In genomic region chr4:182017038-182017437, GRCh38 we compare ENCODE assay signal across 21 cellular contexts.
DNase-seq lines count a peak whose midpoint lies in the region; FAIRE-seq and TF ChIP-seq lines count a peak whose summit lies in the region.
"Had no signal": no experiment of that assay in that cellular context is flagged by ENCODE, and none has a peak within 500 bp of the region (broad histone marks: within the 10 kb centered on the region; RNA-seq: fewer than 3 reads in every experiment).

No MANE protein-coding gene starts in this region.

- no peak overlapping the region for H2AFZ ChIP-seq in astrocyte (ENCODE audit: low read depth, low read length)
- peak overlapping the region; percentile 49 for H2AFZ ChIP-seq in smooth muscle cell (ENCODE audit: low read depth)

- H3K79me2 ChIP-seq in astrocyte (ENCODE audit: insufficient read depth, low read length): no peaks in the 10 kb centered on the region
- no peaks in the 10 kb centered on the region for H3K79me2 ChIP-seq in smooth muscle cell (ENCODE audit: low read depth)

- no peaks in the 10 kb centered on the region for H3K9me3 Mint-ChIP-seq in astrocyte (ENCODE audit: unreplicated experiment)

- H3K36me3 Mint-ChIP-seq in astrocyte (ENCODE audit: low read depth, unreplicated experiment): peaks cover 3% of the 10 kb centered on the region

- no peaks in the 10 kb centered on the region for H3K36me3 ChIP-seq in GM06990 (ENCODE audit: control insufficient read depth, insufficient read depth, low read length)
- H3K36me3 ChIP-seq in astrocyte (ENCODE audit: insufficient read depth, low read length): no peaks in the 10 kb centered on the region
- H3K36me3 ChIP-seq in smooth muscle cell (ENCODE audit: low read depth): no peaks in the 10 kb centered on the region

- 87% methylated on average over 5 of the region's 5 CpGs for WGBS in smooth muscle cell (ENCODE audit: low lambda C conversion rate)

- no peak for TF ChIP-seq CTCF in GM06990 (IDR thresholded peaks at IDR 0.05; ENCODE audit: insufficient read depth, low read length, poor library complexity, severe bottlenecking)
- TF ChIP-seq CTCF in astrocyte (IDR thresholded peaks at IDR 0.05; ENCODE audit: insufficient read depth, low read depth, low read length): no peak
- no peak for TF ChIP-seq CTCF in smooth muscle cell (IDR thresholded peaks at IDR 0.05; ENCODE audit: borderline replicate concordance, insufficient read depth, poor library complexity, severe bottlenecking)

- H3K27me3 ChIP-seq in GM06990 (replicated peaks; ENCODE audit: control insufficient read depth, insufficient read depth, low read length) (no peaks in the 10 kb centered on the region), astrocyte (ENCODE audit: insufficient read depth, low read length) (no peaks in the 10 kb centered on the region), smooth muscle cell (ENCODE audit: low read depth) (no peaks in the 10 kb centered on the region)

- DNase-seq in GM06990 (ENCODE audit: extremely low read depth, insufficient read length): peak; percentile 30
- no peak for DNase-seq in astrocyte (ENCODE audit: low read depth)
- DNase-seq in islet precursor cell: peak; percentile 63
- no peak for DNase-seq in smooth muscle cell (lab: John Stamatoyannopoulos, UW; ENCODE audit: unreplicated experiment)
- DNase-seq in NCI-H128 (lab: John Stamatoyannopoulos, UW; ENCODE audit: unreplicated experiment): no peak
- no peak for DNase-seq in G401 (ENCODE audit: low spot score)
- DNase-seq in ureter (ENCODE audit: low spot score): no peak
- DNase-seq: 8988T, ACHN, Calu3, DMS79 treated with DMSO at 0.1 percent for 48 hours, Kasumi-1, MV-4-11, NCI-H1105, NCI-H146, NCI-H1930, NCI-H2107, NCI-H524, NCI-H774, PC-3, SK-N-SH had no signal

- H3K27ac Mint-ChIP-seq in astrocyte (ENCODE audit: unreplicated experiment): peak overlapping the region; percentile 83

- H3K4me3 ChIP-seq in GM06990 (replicated peaks; ENCODE audit: low read depth, low read length): no peak overlapping the region
- H3K4me3 ChIP-seq in astrocyte (ENCODE audit: insufficient read depth, low read depth, low read length): no peak overlapping the region
- no peak overlapping the region for H3K4me3 ChIP-seq in smooth muscle cell

- H3K27ac ChIP-seq in astrocyte (ENCODE audit: low read depth, low read length) (no peak overlapping the region), smooth muscle cell (ENCODE audit: low read depth) (peak overlapping the region; percentile 92)

- H3K4me2 ChIP-seq in astrocyte (ENCODE audit: low read length) (no peak overlapping the region), smooth muscle cell (no peak overlapping the region)
- H3K4me2 ChIP-seq: SK-N-SH had no signal

- H3K9me3 ChIP-seq in astrocyte (ENCODE audit: insufficient read depth, low read depth, low read length) (no peaks in the 10 kb centered on the region), smooth muscle cell (replicated peaks; ENCODE audit: low read depth) (no peaks in the 10 kb centered on the region)
- H3K9me3 ChIP-seq: SK-N-SH had no signal

- in situ Hi-C loops in G401 (cut with HindIII; ENCODE audit: low sequenced_read_pairs): no loop called here

- H3K27me3 Mint-ChIP-seq in astrocyte (ENCODE audit: low read depth, unreplicated experiment): no peaks in the 10 kb centered on the region

- no peak overlapping the region for H3K9ac ChIP-seq in astrocyte (ENCODE audit: low read length)
- H3K9ac ChIP-seq in smooth muscle cell (ENCODE audit: low read depth): peak overlapping the region; percentile 33
- H3K9ac ChIP-seq: SK-N-SH had no signal

- H4K20me1 ChIP-seq in astrocyte (ENCODE audit: insufficient read depth, low read length): no peaks in the 10 kb centered on the region
- H4K20me1 ChIP-seq in smooth muscle cell (ENCODE audit: low read depth): no peaks in the 10 kb centered on the region

- H3K4me1 ChIP-seq in astrocyte (ENCODE audit: insufficient read depth, low read length) (no peaks in the 10 kb centered on the region), smooth muscle cell (ENCODE audit: low read depth) (no peaks in the 10 kb centered on the region)

- H3K4me1 Mint-ChIP-seq in astrocyte (ENCODE audit: low read depth, unreplicated experiment): peaks cover 20% of the 10 kb centered on the region

- peak; percentile 43 for FAIRE-seq in astrocyte (lab: Jason Lieb, UNC)

- H3K4me3 Mint-ChIP-seq in astrocyte (ENCODE audit: unreplicated experiment): no peak overlapping the region

- H3F3A ChIP-seq in smooth muscle cell (ENCODE audit: low read depth): no peaks in the 10 kb centered on the region

Comparison
In these comparisons a context has a peak if more than half of its experiments do, and no peak if none do; other contexts are left out.
1. DNase-seq: peak in GM06990 (single experiment) and islet precursor cell (single experiment); none in astrocyte (single experiment), smooth muscle cell (single experiment), NCI-H128 (single experiment), G401 (single experiment) and ureter (single experiment).